In the genomic region with DNA sequence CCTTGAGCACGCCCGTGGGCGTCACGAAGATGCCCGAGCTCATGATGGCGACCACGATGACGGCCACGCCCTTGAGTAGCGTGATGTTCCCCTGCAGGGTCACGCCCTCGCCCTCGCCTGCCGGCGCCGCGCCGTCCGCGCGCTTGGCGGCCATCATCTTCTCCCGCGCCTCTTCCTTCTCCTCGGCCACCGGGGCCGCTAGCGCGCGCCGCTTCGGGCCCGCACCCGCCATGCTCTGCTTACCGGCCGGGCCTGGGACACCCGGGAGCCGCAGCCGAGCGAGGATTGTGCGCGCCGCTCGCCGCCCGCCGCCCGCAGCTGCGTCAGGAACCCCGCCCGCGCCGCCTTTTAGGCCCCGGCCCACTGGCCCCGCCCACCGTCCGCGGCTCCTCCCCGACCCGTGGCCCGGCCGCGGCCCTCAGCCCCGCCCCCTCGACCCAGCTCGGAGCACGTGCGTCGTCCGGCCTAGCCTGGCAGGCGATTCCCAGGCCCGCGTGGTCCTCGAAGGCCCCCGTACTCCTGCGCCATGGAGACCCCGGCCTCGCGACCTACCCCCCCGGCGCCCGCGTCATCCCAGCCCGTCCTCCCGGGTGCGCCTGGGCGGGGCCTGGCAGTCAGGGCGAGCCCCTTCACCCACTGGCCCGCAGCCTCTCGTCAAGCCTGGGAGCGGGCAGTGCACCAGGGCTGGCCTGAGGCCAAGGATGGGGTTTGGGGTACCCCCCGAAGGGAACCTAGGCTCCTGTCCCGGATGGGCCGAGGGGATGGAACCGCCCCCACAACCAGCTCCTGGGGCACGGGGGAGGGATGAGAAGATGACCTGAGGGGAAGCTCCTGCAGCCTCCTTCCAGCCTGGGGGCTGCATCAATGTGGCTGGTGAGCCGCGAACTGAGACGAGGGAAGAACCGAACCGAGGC, we compare ENCODE assay signal across 8 cellular contexts.
DNase-seq lines count a peak whose midpoint lies in the region; ATAC-seq and TF ChIP-seq lines count a peak whose summit lies in the region.
"Not testable (repeated sequence)": the region's sequence is repeated elsewhere in the genome, so short reads cannot be mapped to it uniquely, and the experiment has no call there.

No MANE protein-coding gene starts in this region.

- not testable (repeated sequence) for H3K36me3 Mint-ChIP-seq in T-cell; progenitor cell of endocrine pancreas (ENCODE audit: insufficient read depth)

- H3K4me1 ChIP-seq in left ventricle myocardium inferior (peaks cover 57% of the 10 kb centered on the region), upper lobe of right lung (peaks cover 13% of the 10 kb centered on the region)

- DNase-seq in GM13977 (ENCODE audit: low spot score) (peak; percentile 92), NCI-H1436 (lab: John Stamatoyannopoulos, UW) (peak; percentile 94), T-cell (peak; percentile 93 to 100 (median 97)), amniotic epithelial cell (ENCODE audit: low read depth) (peak; percentile 87), left ventricle myocardium inferior (peak; percentile 99), progenitor cell of endocrine pancreas (ENCODE audit: low spot score, unreplicated experiment) (peak; percentile 97), upper lobe of right lung (peak; percentile 100)

- POLR2A ChIA-PET in T-cell (lab: Charles Lee), result interaction anchor here in 1 of 2 donors (0.5 to 1.1 kb wide), 4 partner anchors 13 to 652 kb away, joined by 3 to 7 read pairs (median 5); no protein-coding TSS in a partner anchor

- ATAC-seq in HG02852 (IDR thresholded peaks at IDR 0.05; ENCODE audit: unreplicated experiment) (peak; percentile 59), T-cell (replicated peaks in 1 of 4) (peak; percentile 85 to 89 (median 88)), upper lobe of right lung (peak; percentile 94)

- not testable (repeated sequence) for H3K9me3 Mint-ChIP-seq in T-cell; progenitor cell of endocrine pancreas (ENCODE audit: low read depth)

- not testable (repeated sequence) for H3K9me3 ChIP-seq in left ventricle myocardium inferior (replicated peaks); upper lobe of right lung

- CTCF ChIA-PET in T-cell (lab: Charles Lee), result not testable (repeated sequence)

- in situ Hi-C loops in GM13977 (cut with MboI; ENCODE audit: low pct_unique_long_range_greater_than_20kb, low sequenced_read_pairs, unreplicated experiment), result not testable (repeated sequence)

- TF ChIP-seq CTCF in GM13977 (IDR thresholded peaks at IDR 0.05; ENCODE audit: extremely low read depth, insufficient read depth, missing control alignments); left ventricle myocardium inferior (IDR thresholded peaks at IDR 0.05; ENCODE audit: borderline replicate concordance); progenitor cell of endocrine pancreas (IDR thresholded peaks at IDR 0.05; ENCODE audit: unreplicated experiment); upper lobe of right lung (IDR thresholded peaks at IDR 0.05): not testable (repeated sequence)

- peak overlapping the region; percentile 93 to 98 for H3K27ac Mint-ChIP-seq in T-cell
- H3K27ac Mint-ChIP-seq in progenitor cell of endocrine pancreas, result peak overlapping the region; percentile 83

- H3K4me1 Mint-ChIP-seq in T-cell (peaks cover 23 to 34% (median 27%) of the 10 kb centered on the region in 3 donors), progenitor cell of endocrine pancreas (ENCODE audit: low read depth) (peaks cover 26% of the 10 kb centered on the region)

- H3K4me3 ChIP-seq in left ventricle myocardium inferior, result peak overlapping the region; percentile 79
- H3K4me3 ChIP-seq in upper lobe of right lung, result peak overlapping the region; percentile 87

- H3K36me3 ChIP-seq in left ventricle myocardium inferior, upper lobe of right lung: not testable (repeated sequence)

- H3K4me3 Mint-ChIP-seq in T-cell (peak overlapping the region; percentile 95 to 98 (median 95)), progenitor cell of endocrine pancreas (ENCODE audit: low read depth) (peak overlapping the region; percentile 79)

- H3K27me3 ChIP-seq in left ventricle myocardium inferior (ENCODE audit: low read depth); upper lobe of right lung: not testable (repeated sequence)

- intact Hi-C loops in left ventricle myocardium inferior (cut with micrococcal nuclease), result not testable (repeated sequence)
- intact Hi-C loops in upper lobe of right lung (cut with DNase I), result loop anchor here (10.0 kb wide), 1 partner anchor 54 kb away; no protein-coding TSS in a partner anchor

- H3K27me3 Mint-ChIP-seq in T-cell, progenitor cell of endocrine pancreas: not testable (repeated sequence)

- H3K27ac ChIP-seq in left ventricle myocardium inferior (replicated peaks) (peak overlapping the region; percentile 93), upper lobe of right lung (peak overlapping the region; percentile 90)

Comparison
In these comparisons a context has a peak if more than half of its experiments do, and no peak if none do; other contexts are left out.
1. Peak in every context shown above with its lines: DNase-seq, ATAC-seq, H3K4me3 ChIP-seq and H3K27ac ChIP-seq.